1 cellular context compared by ENCODE assay signal in genomic region chr6:105066233-105066632, GRCh38.
TF ChIP-seq lines count a peak whose summit lies in the region.

No MANE protein-coding gene starts in this region.

TF ChIP-seq in HepG2, 621 proteins besides CTCF, POLR2A, EP300 and RAD21 (continued from another document and continues in another):
- TF ChIP-seq, protein P1, sequence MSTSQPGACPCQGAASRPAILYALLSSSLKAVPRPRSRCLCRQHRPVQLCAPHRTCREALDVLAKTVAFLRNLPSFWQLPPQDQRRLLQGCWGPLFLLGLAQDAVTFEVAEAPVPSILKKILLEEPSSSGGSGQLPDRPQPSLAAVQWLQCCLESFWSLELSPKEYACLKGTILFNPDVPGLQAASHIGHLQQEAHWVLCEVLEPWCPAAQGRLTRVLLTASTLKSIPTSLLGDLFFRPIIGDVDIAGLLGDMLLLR (CRISPR knock-in tag; IDR thresholded peaks at IDR 0.05) = no peak
- 0 out of 2 replicates have a peak, but pooled peaks have one; percentile 26 for TF ChIP-seq ZGPAT (CRISPR knock-in tag; IDR thresholded peaks at IDR 0.05)
- no peak for TF ChIP-seq SIX1 (CRISPR knock-in tag; IDR thresholded peaks at IDR 0.05; ENCODE audit: borderline replicate concordance)
- TF ChIP-seq MAFG (CRISPR knock-in tag; IDR thresholded peaks at IDR 0.05) = no peak
- peak; percentile 93 for TF ChIP-seq ARID3A (IDR thresholded peaks at IDR 0.05; ENCODE audit: low read depth, low read length)
- TF ChIP-seq, protein P2, sequence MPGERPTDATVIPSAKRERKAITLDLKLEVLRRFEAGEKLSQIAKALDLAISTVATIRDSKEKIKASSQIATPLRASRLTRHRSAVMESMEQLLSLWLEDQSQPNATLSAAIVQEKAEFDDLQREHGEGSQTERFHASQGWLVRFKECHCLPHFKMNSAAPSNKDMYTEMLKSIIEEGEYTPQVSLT (CRISPR knock-in tag; IDR thresholded peaks at IDR 0.05; ENCODE audit: borderline replicate concordance, low read depth) = no peak
- peak; percentile 75 for TF ChIP-seq ONECUT2 (CRISPR knock-in tag; IDR thresholded peaks at IDR 0.05)
- no peak for TF ChIP-seq XRCC5 (optimal IDR thresholded peaks at IDR 0.05; ENCODE audit: low read length)
- TF ChIP-seq HMG20B (CRISPR knock-in tag; conservative IDR thresholded peaks at IDR 0.05) = no peak
- TF ChIP-seq ZBTB7A (CRISPR knock-in tag; IDR thresholded peaks at IDR 0.05) = no peak
- no peak for TF ChIP-seq ZNF274 (CRISPR knock-in tag; IDR thresholded peaks at IDR 0.05)
- peak; percentile 66 for TF ChIP-seq BCL6 (CRISPR knock-in tag; IDR thresholded peaks at IDR 0.05)
- TF ChIP-seq, protein P3, sequence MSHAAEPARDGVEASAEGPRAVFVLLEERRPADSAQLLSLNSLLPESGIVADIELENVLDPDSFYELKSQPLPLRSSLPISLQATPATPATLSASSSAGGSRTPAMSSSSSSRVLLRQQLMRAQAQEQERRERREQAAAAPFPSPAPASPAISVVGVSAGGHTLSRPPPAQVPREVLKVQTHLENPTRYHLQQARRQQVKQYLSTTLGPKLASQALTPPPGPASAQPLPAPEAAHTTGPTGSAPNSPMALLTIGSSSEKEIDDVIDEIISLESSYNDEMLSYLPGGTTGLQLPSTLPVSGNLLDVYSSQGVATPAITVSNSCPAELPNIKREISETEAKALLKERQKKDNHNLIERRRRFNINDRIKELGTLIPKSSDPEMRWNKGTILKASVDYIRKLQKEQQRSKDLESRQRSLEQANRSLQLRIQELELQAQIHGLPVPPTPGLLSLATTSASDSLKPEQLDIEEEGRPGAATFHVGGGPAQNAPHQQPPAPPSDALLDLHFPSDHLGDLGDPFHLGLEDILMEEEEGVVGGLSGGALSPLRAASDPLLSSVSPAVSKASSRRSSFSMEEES (CRISPR knock-in tag; IDR thresholded peaks at IDR 0.05) = peak; percentile 32; the same call in 1 of the 2 replicates
- TF ChIP-seq, protein P4, sequence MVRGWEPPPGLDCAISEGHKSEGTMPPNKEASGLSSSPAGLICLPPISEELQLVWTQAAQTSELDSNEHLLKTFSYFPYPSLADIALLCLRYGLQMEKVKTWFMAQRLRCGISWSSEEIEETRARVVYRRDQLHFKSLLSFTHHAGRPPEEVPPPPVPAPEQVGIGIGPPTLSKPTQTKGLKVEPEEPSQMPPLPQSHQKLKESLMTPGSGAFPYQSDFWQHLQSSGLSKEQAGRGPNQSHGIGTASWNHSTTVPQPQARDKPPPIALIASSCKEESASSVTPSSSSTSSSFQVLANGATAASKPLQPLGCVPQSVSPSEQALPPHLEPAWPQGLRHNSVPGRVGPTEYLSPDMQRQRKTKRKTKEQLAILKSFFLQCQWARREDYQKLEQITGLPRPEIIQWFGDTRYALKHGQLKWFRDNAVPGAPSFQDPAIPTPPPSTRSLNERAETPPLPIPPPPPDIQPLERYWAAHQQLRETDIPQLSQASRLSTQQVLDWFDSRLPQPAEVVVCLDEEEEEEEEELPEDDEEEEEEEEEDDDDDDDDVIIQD (CRISPR knock-in tag; IDR thresholded peaks at IDR 0.05; ENCODE audit: low read depth) = no peak
- TF ChIP-seq AHDC1 (CRISPR knock-in tag; IDR thresholded peaks at IDR 0.05; ENCODE audit: borderline replicate concordance) = peak; percentile 78; the same call in 1 of the 2 replicates
- TF ChIP-seq NFE2L1 (CRISPR knock-in tag; IDR thresholded peaks at IDR 0.05; ENCODE audit: borderline replicate concordance) = no peak
- no peak for TF ChIP-seq KAT7 (CRISPR knock-in tag; IDR thresholded peaks at IDR 0.05; ENCODE audit: borderline replicate concordance)
- peak; percentile 79; the same call in 1 of the 2 replicates for TF ChIP-seq FOXJ3 (CRISPR knock-in tag; IDR thresholded peaks at IDR 0.05; ENCODE audit: borderline replicate concordance)
- no peak for TF ChIP-seq TMF1 (CRISPR knock-in tag; IDR thresholded peaks at IDR 0.05; ENCODE audit: low read depth)
- no peak for TF ChIP-seq PCBP1 (IDR thresholded peaks at IDR 0.05; ENCODE audit: borderline replicate concordance, low read depth, low read length)
- no peak for TF ChIP-seq KDM5A (IDR thresholded peaks at IDR 0.05; ENCODE audit: borderline replicate concordance, low read length)
- peak; percentile 33; the same call in 1 of the 2 replicates for TF ChIP-seq TARDBP (CRISPR knock-in tag; IDR thresholded peaks at IDR 0.05)
- TF ChIP-seq TCF7L2 (IDR thresholded peaks at IDR 0.05; ENCODE audit: low read depth, low read length) = peak; percentile 79
- peak; percentile 71 for TF ChIP-seq HDAC2 (CRISPR knock-in tag; IDR thresholded peaks at IDR 0.05)
- no peak for TF ChIP-seq ZNF569 (CRISPR knock-in tag; IDR thresholded peaks at IDR 0.05; ENCODE audit: borderline replicate concordance)
- TF ChIP-seq ZBTB40 (IDR thresholded peaks at IDR 0.05) = no peak
- TF ChIP-seq ZBTB40 (CRISPR knock-in tag; IDR thresholded peaks at IDR 0.05) = no peak
- TF ChIP-seq, protein P5, sequence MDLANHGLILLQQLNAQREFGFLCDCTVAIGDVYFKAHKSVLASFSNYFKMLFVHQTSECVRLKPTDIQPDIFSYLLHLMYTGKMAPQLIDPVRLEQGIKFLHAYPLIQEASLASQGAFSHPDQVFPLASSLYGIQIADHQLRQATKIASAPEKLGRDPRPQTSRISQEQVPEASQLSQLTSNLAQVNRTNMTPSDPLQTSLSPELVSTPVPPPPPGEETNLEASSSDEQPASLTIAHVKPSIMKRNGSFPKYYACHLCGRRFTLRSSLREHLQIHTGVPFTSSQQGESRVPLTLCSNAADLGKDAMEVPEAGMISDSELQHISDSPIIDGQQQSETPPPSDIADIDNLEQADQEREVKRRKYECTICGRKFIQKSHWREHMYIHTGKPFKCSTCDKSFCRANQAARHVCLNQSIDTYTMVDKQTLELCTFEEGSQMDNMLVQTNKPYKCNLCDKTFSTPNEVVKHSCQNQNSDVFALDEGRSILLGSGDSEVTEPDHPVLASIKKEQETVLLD (CRISPR knock-in tag; IDR thresholded peaks at IDR 0.05; ENCODE audit: low read depth) = no peak
